ENCODE assay signal across 14 cellular contexts in genomic region chr1:169594391-169594790, GRCh38. TPM values are rescaled to one million over a fixed set of nuclear protein-coding genes. Genes with fewer than 3 reads are reported as not detected.
A peak's percentile ranks its signal among the peaks of the same experiment; 100 is the strongest.
DNase-seq lines count a peak whose midpoint lies in the region; ATAC-seq and TF ChIP-seq lines count a peak whose summit lies in the region.
"Had no signal": no experiment of that assay in that cellular context is flagged by ENCODE, and none has a peak within 500 bp of the region (broad histone marks: within the 10 kb centered on the region; RNA-seq: fewer than 3 reads in every experiment).

No MANE protein-coding gene starts in this region.

- H3K9me3 Mint-ChIP-seq in activated CD4-positive, alpha-beta T cell treated with anti-CD3 and anti-CD28 coated beads, Interleukin-2, amount 10 ng/mL, durations not matched to agents 24 days and 14 days = peaks cover 12% of the 10 kb centered on the region
- H3K9me3 Mint-ChIP-seq in CD14-positive monocyte = no peaks in the 10 kb centered on the region
- H3K9me3 Mint-ChIP-seq: effector memory CD8-positive, alpha-beta T cell; WTC11 had no signal

- peak; percentile 58 for DNase-seq in activated CD4-positive, alpha-beta T cell treated with anti-CD3 and anti-CD28 coated beads, Interleukin-2, amount 10 ng/mL, durations not matched to agents 24 days and 14 days
- no peak for DNase-seq in activated CD4-positive, alpha-beta T cell treated with anti-CD3 and anti-CD28 coated beads, Interleukin-2, amount 50 U/mL, for 1 hour
- DNase-seq in stimulated activated CD4-positive, alpha-beta T cell treated with anti-CD3 and anti-CD28 coated beads, Interleukin-2, amount 100 ng/mL, for 24 hours = peak; percentile 17 to 57
- no peak for DNase-seq in OCI-M2 (lab: John Stamatoyannopoulos, UW; ENCODE audit: unreplicated experiment)
- no peak for DNase-seq in NCI-H1694 (lab: John Stamatoyannopoulos, UW)
- DNase-seq in CD14-positive monocyte (ENCODE audit: low spot score) = no peak
- DNase-seq: effector memory CD8-positive, alpha-beta T cell; heart left ventricle; NCI-H748 treated with DMSO at 0.1 percent for 48 hours; SIG-M5 had no signal

- peaks cover 52% of the 10 kb centered on the region for H3K4me1 Mint-ChIP-seq in activated CD4-positive, alpha-beta T cell treated with anti-CD3 and anti-CD28 coated beads, Interleukin-2, amount 10 ng/mL, durations not matched to agents 24 days and 14 days
- H3K4me1 Mint-ChIP-seq in CD14-positive monocyte = no peaks in the 10 kb centered on the region
- H3K4me1 Mint-ChIP-seq: WTC11 had no signal

- peak overlapping the region; percentile 73 for H3K27ac Mint-ChIP-seq in activated CD4-positive, alpha-beta T cell treated with anti-CD3 and anti-CD28 coated beads, Interleukin-2, amount 10 ng/mL, durations not matched to agents 24 days and 14 days
- H3K27ac Mint-ChIP-seq in CD14-positive monocyte = no peak overlapping the region
- H3K27ac Mint-ChIP-seq: effector memory CD8-positive, alpha-beta T cell; WTC11 had no signal

- H3K4me3 Mint-ChIP-seq in activated CD4-positive, alpha-beta T cell treated with anti-CD3 and anti-CD28 coated beads, Interleukin-2, amount 10 ng/mL, durations not matched to agents 24 days and 14 days = peak overlapping the region; percentile 45
- H3K4me3 Mint-ChIP-seq in CD14-positive monocyte = no peak overlapping the region
- H3K4me3 Mint-ChIP-seq: effector memory CD8-positive, alpha-beta T cell; WTC11 had no signal

- no peaks in the 10 kb centered on the region for H3K36me3 Mint-ChIP-seq in activated CD4-positive, alpha-beta T cell treated with anti-CD3 and anti-CD28 coated beads, Interleukin-2, amount 10 ng/mL, durations not matched to agents 24 days and 14 days (ENCODE audit: low read depth)
- H3K36me3 Mint-ChIP-seq in CD14-positive monocyte = no peaks in the 10 kb centered on the region
- H3K36me3 Mint-ChIP-seq: WTC11 had no signal

- peaks cover 5% of the 10 kb centered on the region for H3K27me3 Mint-ChIP-seq in activated CD4-positive, alpha-beta T cell treated with anti-CD3 and anti-CD28 coated beads, Interleukin-2, amount 10 ng/mL, durations not matched to agents 24 days and 14 days
- peaks cover 2 to 4% (median 3%) of the 10 kb centered on the region in 3 donors for H3K27me3 Mint-ChIP-seq in CD14-positive monocyte (ENCODE audit: low read depth in 3 of 3)

- intact Hi-C loops in activated CD4-positive, alpha-beta T cell treated with anti-CD3 and anti-CD28 coated beads, Interleukin-2, amount 10 ng/mL, durations not matched to agents 24 days and 14 days (cut with micrococcal nuclease) = loop anchor here (1.0 to 2.0 kb wide), 3 partner anchors 9 to 200 kb away; partner anchors contain the start of genes METTL18 and SLC19A2
- intact Hi-C loops in CD14-positive monocyte (cut with micrococcal nuclease) = no loop called here

- ATAC-seq in GM21423 (IDR thresholded peaks at IDR 0.05; ENCODE audit: unreplicated experiment) (peak; percentile 68), HG03571 (IDR thresholded peaks at IDR 0.05; ENCODE audit: unreplicated experiment) (peak; percentile 73)
- ATAC-seq: A549; effector memory CD8-positive, alpha-beta T cell; heart left ventricle; WTC11 had no signal

- TF ChIP-seq CTCF in CD14-positive monocyte (IDR thresholded peaks at IDR 0.05) = no peak

RNA-seq across cellular contexts. Expression of gene F5, which starts 8.1 kb away (rescaled TPM):
- 46.3 and 51.3 TPM in 2 replicates for total RNA-seq in activated CD4-positive, alpha-beta T cell treated with anti-CD3 and anti-CD28 coated beads, Interleukin-2, amount 10 ng/mL, durations not matched to agents 24 days and 14 days
- polyA plus RNA-seq in CD14-positive monocyte = 10 to 100 TPM in 1 of 2 donors, 1 to 10 TPM in 1; 6.5 to 14.5 TPM

RNA-seq across cellular contexts. Expression of gene SELP, which starts 35.5 kb away (rescaled TPM):
- 0.14 TPM in 1 of 2 replicates, not detected in the other for total RNA-seq in activated CD4-positive, alpha-beta T cell treated with anti-CD3 and anti-CD28 coated beads, Interleukin-2, amount 10 ng/mL, durations not matched to agents 24 days and 14 days
- 1 to 10 TPM in 1 of 2 donors, under 1 TPM in 1; 0.84 to 1.4 TPM for polyA plus RNA-seq in CD14-positive monocyte
- polyA plus RNA-seq: A549 had no signal

Comparison
In these comparisons a context has a peak if more than half of its experiments do, and no peak if none do; other contexts are left out.
1. DNase-seq: peak in activated CD4-positive, alpha-beta T cell treated with anti-CD3 and anti-CD28 coated beads, Interleukin-2, amount 10 ng/mL, durations not matched to agents 24 days and 14 days (single experiment) and stimulated activated CD4-positive, alpha-beta T cell treated with anti-CD3 and anti-CD28 coated beads, Interleukin-2, amount 100 ng/mL, for 24 hours (2 of 2); none in activated CD4-positive, alpha-beta T cell treated with anti-CD3 and anti-CD28 coated beads, Interleukin-2, amount 50 U/mL, for 1 hour (single experiment), OCI-M2 (single experiment), NCI-H1694 (single experiment) and CD14-positive monocyte (single experiment).